ENCODE assay signal across 30 cellular contexts in the genomic region with DNA sequence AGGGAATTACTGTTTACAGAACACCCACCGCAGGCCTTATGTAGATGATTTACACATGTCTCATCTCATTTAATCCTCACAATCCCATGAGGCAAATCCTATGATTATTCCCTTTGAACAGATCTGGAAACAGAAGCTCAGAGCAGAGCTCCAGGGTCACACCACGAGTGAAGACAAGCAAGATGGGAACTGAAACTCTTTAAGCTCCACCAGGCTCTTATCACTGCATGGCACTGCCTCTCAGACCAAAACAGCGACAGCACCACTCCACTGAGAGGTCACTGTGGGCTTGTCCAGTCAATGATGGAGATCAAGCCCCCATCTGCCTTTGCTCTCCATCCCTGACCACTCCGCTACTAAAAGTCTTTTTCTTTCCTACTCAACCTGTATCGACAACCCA. TPM values are rescaled to one million over a fixed set of nuclear protein-coding genes. Genes with fewer than 3 reads are reported as not detected.
DNase-seq lines count a peak whose midpoint lies in the region; ATAC-seq, FAIRE-seq and TF ChIP-seq lines count a peak whose summit lies in the region.
"Had no signal": no experiment of that assay in that cellular context is flagged by ENCODE, and none has a peak within 500 bp of the region (broad histone marks: within the 10 kb centered on the region; RNA-seq: fewer than 3 reads in every experiment).

No MANE protein-coding gene starts in this region.

- DNase-seq in Caco-2 = no peak
- peak; percentile 38 for DNase-seq in sciatic nerve (ENCODE audit: low spot score)
- no peak for DNase-seq in RCC 7860 (ENCODE audit: low spot score)
- no peak for DNase-seq in stimulated activated naive CD8-positive, alpha-beta T cell treated with anti-CD3 and anti-CD28 coated beads, Interleukin-15, amount 100 ng/mL, for 72 hours
- no peak for DNase-seq in amniotic stem cell (lab: John Stamatoyannopoulos, UW)
- DNase-seq: activated CD4-positive, alpha-beta T cell treated with anti-CD3 and anti-CD28 coated beads, Interleukin-2, amount 10 ng/mL, durations not matched to agents 24 days and 14 days; activated CD8-positive, alpha-beta memory T cell treated with anti-CD3 and anti-CD28 coated beads, Interleukin-2, amount 10 ng/mL, durations not matched to agents 7 days and 5 days; activated naive CD4-positive, alpha-beta T cell treated with anti-CD3 and anti-CD28 coated beads for 36 hours; activated T-cell treated with anti-CD3 and anti-CD28 coated beads, Interleukin-2, amount 50 U/mL, for 48 hours; COR-L47; DMS79 treated with DMSO at 0.1 percent for 48 hours; effector memory CD8-positive, alpha-beta T cell; erythroblast; KG1; MG63; NCI-H1436 treated with DMSO at 0.1 percent for 48 hours; NCI-H446; stimulated activated CD4-positive, alpha-beta T cell treated with anti-CD3 and anti-CD28 coated beads, Interleukin-1b, Interleukin-23, amount 100 ng/mL, for 48 hours; T-helper 17 cell had no signal

- intact Hi-C loops in Caco-2 (cut with micrococcal nuclease; ENCODE audit: unreplicated experiment) (loop anchor here (1.0 kb wide), 2 partner anchors 9 to 14 kb away; no protein-coding TSS in a partner anchor), sciatic nerve (cut with DNase I) (no loop called here)

- no TSS peak for BruUV-seq in Caco-2 (replicated peaks; lab: Mats Ljungman, UMichigan)

- H3K27ac Mint-ChIP-seq in Caco-2 (ENCODE audit: unreplicated experiment) = peak overlapping the region; percentile 13
- no peak overlapping the region for H3K27ac Mint-ChIP-seq in stimulated activated naive CD8-positive, alpha-beta T cell treated with anti-CD3 and anti-CD28 coated beads, Interleukin-15, amount 100 ng/mL, for 72 hours
- H3K27ac Mint-ChIP-seq: activated CD4-positive, alpha-beta T cell treated with anti-CD3 and anti-CD28 coated beads, Interleukin-2, amount 10 ng/mL, durations not matched to agents 24 days and 14 days; activated CD8-positive, alpha-beta memory T cell treated with anti-CD3 and anti-CD28 coated beads, Interleukin-2, amount 10 ng/mL, durations not matched to agents 7 days and 5 days; activated naive CD4-positive, alpha-beta T cell treated with anti-CD3 and anti-CD28 coated beads for 36 hours; effector memory CD8-positive, alpha-beta T cell; T-helper 17 cell had no signal

- H3K9me3 Mint-ChIP-seq in Caco-2 (ENCODE audit: unreplicated experiment) = no peaks in the 10 kb centered on the region
- no peaks in the 10 kb centered on the region for H3K9me3 Mint-ChIP-seq in stimulated activated naive CD8-positive, alpha-beta T cell treated with anti-CD3 and anti-CD28 coated beads, Interleukin-15, amount 100 ng/mL, for 72 hours
- H3K9me3 Mint-ChIP-seq: activated CD4-positive, alpha-beta T cell treated with anti-CD3 and anti-CD28 coated beads, Interleukin-2, amount 10 ng/mL, durations not matched to agents 24 days and 14 days; activated naive CD4-positive, alpha-beta T cell treated with anti-CD3 and anti-CD28 coated beads for 36 hours; effector memory CD8-positive, alpha-beta T cell had no signal

- TF ChIP-seq CTCF in Caco-2 (IDR thresholded peaks at IDR 0.05; ENCODE audit: insufficient read depth in 1 of 2, low read depth in 1 of 2, low read length in 1 of 2, severe bottlenecking in 1 of 2, unreplicated experiment in 1 of 2) = no peak

- no peak for FAIRE-seq in RCC 7860 (lab: Jason Lieb, UNC)
- FAIRE-seq: urothelium cell line had no signal

- no peaks in the 10 kb centered on the region for H3K9me3 ChIP-seq in Caco-2
- H3K9me3 ChIP-seq: BLaER1, breast epithelium, heart left ventricle, MG63, prostate gland, SK-N-SH had no signal

- H3K36me3 ChIP-seq in Caco-2 (ENCODE audit: control insufficient read depth, insufficient read depth, low read length) = no peaks in the 10 kb centered on the region
- H3K36me3 ChIP-seq: BLaER1, breast epithelium, heart left ventricle, MG63, prostate gland had no signal

- CTCF ChIA-PET in Caco-2 (lab: Charles Lee) = interaction anchor here (1.1 to 4.6 kb wide), 3 partner anchors 12 to 39 kb away, joined by 3 to 35 read pairs (median 5); no protein-coding TSS in a partner anchor

- no peaks in the 10 kb centered on the region for H3K27me3 ChIP-seq in Caco-2 (replicated peaks; ENCODE audit: control insufficient read depth, insufficient read depth, low read length)

- H3K27me3 Mint-ChIP-seq in Caco-2 (ENCODE audit: insufficient read depth, unreplicated experiment) = peaks cover 3% of the 10 kb centered on the region
- H3K27me3 Mint-ChIP-seq in stimulated activated naive CD8-positive, alpha-beta T cell treated with anti-CD3 and anti-CD28 coated beads, Interleukin-15, amount 100 ng/mL, for 72 hours = peaks cover 85% of the 10 kb centered on the region

- H3K4me3 ChIP-seq in Caco-2 (ENCODE audit: low read depth, low read length) = no peak overlapping the region
- H3K4me3 ChIP-seq: BLaER1, breast epithelium, heart left ventricle, MG63, prostate gland had no signal

- H3K36me3 Mint-ChIP-seq in Caco-2 (ENCODE audit: insufficient read depth, unreplicated experiment) = no peaks in the 10 kb centered on the region
- H3K36me3 Mint-ChIP-seq: activated CD8-positive, alpha-beta memory T cell treated with anti-CD3 and anti-CD28 coated beads, Interleukin-2, amount 10 ng/mL, durations not matched to agents 7 days and 5 days had no signal

- H3K4me1 Mint-ChIP-seq in Caco-2 (ENCODE audit: low read depth, unreplicated experiment) = peaks cover 17% of the 10 kb centered on the region
- H3K4me1 Mint-ChIP-seq in stimulated activated naive CD8-positive, alpha-beta T cell treated with anti-CD3 and anti-CD28 coated beads, Interleukin-15, amount 100 ng/mL, for 72 hours = peaks cover 25% of the 10 kb centered on the region

- POLR2A ChIA-PET in Caco-2 (lab: Charles Lee) = no interaction called here

- ATAC-seq in HG03175 (IDR thresholded peaks at IDR 0.05; ENCODE audit: unreplicated experiment) (peak; percentile 36), sciatic nerve (no peak), HG03159 (IDR thresholded peaks at IDR 0.05; ENCODE audit: unreplicated experiment) (no peak)
- ATAC-seq in stimulated activated naive CD8-positive, alpha-beta T cell treated with anti-CD3 and anti-CD28 coated beads, Interleukin-15, amount 100 ng/mL, for 72 hours = no peak
- ATAC-seq: activated CD8-positive, alpha-beta memory T cell treated with anti-CD3 and anti-CD28 coated beads, Interleukin-2, amount 10 ng/mL, durations not matched to agents 7 days and 5 days; effector memory CD8-positive, alpha-beta T cell; HCT116; T-helper 17 cell had no signal

- no peak overlapping the region for H3K4me3 Mint-ChIP-seq in Caco-2 (ENCODE audit: unreplicated experiment)
- H3K4me3 Mint-ChIP-seq in stimulated activated naive CD8-positive, alpha-beta T cell treated with anti-CD3 and anti-CD28 coated beads, Interleukin-15, amount 100 ng/mL, for 72 hours = no peak overlapping the region
- H3K4me3 Mint-ChIP-seq: activated CD4-positive, alpha-beta T cell treated with anti-CD3 and anti-CD28 coated beads, Interleukin-2, amount 10 ng/mL, durations not matched to agents 24 days and 14 days; activated CD8-positive, alpha-beta memory T cell treated with anti-CD3 and anti-CD28 coated beads, Interleukin-2, amount 10 ng/mL, durations not matched to agents 7 days and 5 days; activated naive CD4-positive, alpha-beta T cell treated with anti-CD3 and anti-CD28 coated beads for 36 hours; effector memory CD8-positive, alpha-beta T cell; T-helper 17 cell had no signal

- H3K27ac ChIP-seq in cingulate gyrus (ENCODE audit: low read depth, low read length) = peak overlapping the region; percentile 61
- H3K27ac ChIP-seq: BLaER1, breast epithelium, prostate gland had no signal

- H3K4me1 ChIP-seq in Caco-2 = peaks cover 26% of the 10 kb centered on the region
- H3K4me1 ChIP-seq: breast epithelium had no signal

RNA-seq across cellular contexts. Expression of gene GRID1, which starts 5.9 kb away (rescaled TPM):
- 6.9 and 8.0 TPM in 2 replicates for total RNA-seq in Caco-2 (2022)
- 15.4 TPM for total RNA-seq in sciatic nerve
- total RNA-seq: activated CD4-positive, alpha-beta T cell treated with anti-CD3 and anti-CD28 coated beads, Interleukin-2, amount 10 ng/mL, durations not matched to agents 24 days and 14 days; activated CD8-positive, alpha-beta memory T cell treated with anti-CD3 and anti-CD28 coated beads, Interleukin-2, amount 10 ng/mL, durations not matched to agents 7 days and 5 days; activated naive CD4-positive, alpha-beta T cell treated with anti-CD3 and anti-CD28 coated beads for 36 hours; lung microvascular endothelial cell; T-helper 17 cell had no signal
